Comparison of ENCODE assay signal across 1 cellular context in the genomic region with DNA sequence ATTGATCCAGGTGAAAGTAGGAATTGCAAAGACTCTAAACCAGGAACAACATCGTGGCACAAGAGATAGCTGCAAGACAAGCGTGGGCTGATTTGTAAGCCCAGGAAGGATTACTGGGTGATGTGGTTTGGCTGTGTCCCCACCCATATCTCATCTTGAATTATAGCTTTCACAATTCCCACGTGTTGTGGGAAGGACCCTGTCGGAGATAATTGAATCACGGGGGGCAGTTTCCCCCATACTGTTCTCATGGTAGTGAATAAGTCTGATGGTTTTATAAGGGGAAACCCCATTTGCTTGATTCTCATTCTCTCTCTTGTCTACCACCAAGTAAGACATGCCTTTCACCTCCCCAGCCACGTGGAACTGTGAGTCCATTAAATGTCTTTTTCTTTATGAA.
TF ChIP-seq lines count a peak whose summit lies in the region.

No MANE protein-coding gene starts in this region.

TF ChIP-seq in K562, 482 proteins besides CTCF, POLR2A, EP300 and RAD21 (continued from another document):
- TF ChIP-seq, protein P1, sequence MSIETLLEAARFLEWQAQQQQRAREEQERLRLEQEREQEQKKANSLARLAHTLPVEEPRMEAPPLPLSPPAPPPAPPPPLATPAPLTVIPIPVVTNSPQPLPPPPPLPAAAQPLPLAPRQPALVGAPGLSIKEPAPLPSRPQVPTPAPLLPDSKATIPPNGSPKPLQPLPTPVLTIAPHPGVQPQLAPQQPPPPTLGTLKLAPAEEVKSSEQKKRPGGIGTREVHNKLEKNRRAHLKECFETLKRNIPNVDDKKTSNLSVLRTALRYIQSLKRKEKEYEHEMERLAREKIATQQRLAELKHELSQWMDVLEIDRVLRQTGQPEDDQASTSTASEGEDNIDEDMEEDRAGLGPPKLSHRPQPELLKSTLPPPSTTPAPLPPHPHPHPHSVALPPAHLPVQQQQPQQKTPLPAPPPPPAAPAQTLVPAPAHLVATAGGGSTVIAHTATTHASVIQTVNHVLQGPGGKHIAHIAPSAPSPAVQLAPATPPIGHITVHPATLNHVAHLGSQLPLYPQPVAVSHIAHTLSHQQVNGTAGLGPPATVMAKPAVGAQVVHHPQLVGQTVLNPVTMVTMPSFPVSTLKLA (conservative IDR thresholded peaks at IDR 0.05): 0 out of 4 replicates have a peak, but pooled peaks of 1 of the 2 experiments have one; percentile 23
- TF ChIP-seq SETDB1 (IDR thresholded peaks at IDR 0.05; ENCODE audit: low read length) (no peak), ZNF143 (CRISPR knock-in tag; IDR thresholded peaks at IDR 0.05) (no peak), POLR3A (IDR thresholded peaks at IDR 0.05; ENCODE audit: borderline replicate concordance, extremely low read depth, insufficient read depth, insufficient read length) (no peak), PRPF4 (IDR thresholded peaks at IDR 0.05; ENCODE audit: insufficient read depth, low read depth, low read length, poor library complexity, severe bottlenecking) (no peak), NFE2 (IDR thresholded peaks at IDR 0.05; ENCODE audit: low read depth) (no peak), ZNF592 (IDR thresholded peaks at IDR 0.05) (0 out of 2 replicates have a peak, but pooled peaks have one; percentile 46), HMBOX1 (IDR thresholded peaks at IDR 0.05) (peak; percentile 30; the same call in 1 of the 2 replicates), CEBPG (CRISPR knock-in tag; IDR thresholded peaks at IDR 0.05) (no peak), CEBPG (tag; conservative IDR thresholded peaks at IDR 0.05 in 1 of 2, IDR thresholded peaks at IDR 0.05 in 1 of 2) (no peak), IRF2 (CRISPR knock-in tag; IDR thresholded peaks at IDR 0.05) (no peak), ZBTB7A (IDR thresholded peaks at IDR 0.05; ENCODE audit: borderline replicate concordance, control insufficient read depth, low read depth, low read length) (no peak), YY1 (IDR thresholded peaks at IDR 0.05; ENCODE audit: borderline replicate concordance in 1 of 3, control insufficient read depth in 1 of 3, extremely low read depth in 1 of 3, insufficient read depth in 3 of 3, insufficient read length in 1 of 3, insufficient replicate concordance in 2 of 3, low read depth in 1 of 3, low read length in 2 of 3) (no peak), ZNF436 (CRISPR knock-in tag; IDR thresholded peaks at IDR 0.05) (no peak), ZNF324 (CRISPR knock-in tag; IDR thresholded peaks at IDR 0.05) (no peak), BHLHE40 (IDR thresholded peaks at IDR 0.05; ENCODE audit: low read length) (no peak), IFI16 (CRISPR knock-in tag; IDR thresholded peaks at IDR 0.05) (no peak)
- TF ChIP-seq, protein P2, sequence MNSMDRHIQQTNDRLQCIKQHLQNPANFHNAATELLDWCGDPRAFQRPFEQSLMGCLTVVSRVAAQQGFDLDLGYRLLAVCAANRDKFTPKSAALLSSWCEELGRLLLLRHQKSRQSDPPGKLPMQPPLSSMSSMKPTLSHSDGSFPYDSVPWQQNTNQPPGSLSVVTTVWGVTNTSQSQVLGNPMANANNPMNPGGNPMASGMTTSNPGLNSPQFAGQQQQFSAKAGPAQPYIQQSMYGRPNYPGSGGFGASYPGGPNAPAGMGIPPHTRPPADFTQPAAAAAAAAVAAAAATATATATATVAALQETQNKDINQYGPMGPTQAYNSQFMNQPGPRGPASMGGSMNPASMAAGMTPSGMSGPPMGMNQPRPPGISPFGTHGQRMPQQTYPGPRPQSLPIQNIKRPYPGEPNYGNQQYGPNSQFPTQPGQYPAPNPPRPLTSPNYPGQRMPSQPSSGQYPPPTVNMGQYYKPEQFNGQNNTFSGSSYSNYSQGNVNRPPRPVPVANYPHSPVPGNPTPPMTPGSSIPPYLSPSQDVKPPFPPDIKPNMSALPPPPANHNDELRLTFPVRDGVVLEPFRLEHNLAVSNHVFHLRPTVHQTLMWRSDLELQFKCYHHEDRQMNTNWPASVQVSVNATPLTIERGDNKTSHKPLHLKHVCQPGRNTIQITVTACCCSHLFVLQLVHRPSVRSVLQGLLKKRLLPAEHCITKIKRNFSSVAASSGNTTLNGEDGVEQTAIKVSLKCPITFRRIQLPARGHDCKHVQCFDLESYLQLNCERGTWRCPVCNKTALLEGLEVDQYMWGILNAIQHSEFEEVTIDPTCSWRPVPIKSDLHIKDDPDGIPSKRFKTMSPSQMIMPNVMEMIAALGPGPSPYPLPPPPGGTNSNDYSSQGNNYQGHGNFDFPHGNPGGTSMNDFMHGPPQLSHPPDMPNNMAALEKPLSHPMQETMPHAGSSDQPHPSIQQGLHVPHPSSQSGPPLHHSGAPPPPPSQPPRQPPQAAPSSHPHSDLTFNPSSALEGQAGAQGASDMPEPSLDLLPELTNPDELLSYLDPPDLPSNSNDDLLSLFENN (IDR thresholded peaks at IDR 0.05; ENCODE audit: low read depth in 2 of 2, low read length in 2 of 2): no peak
